ENCODE assay signal across 1 cellular context in the genomic region with DNA sequence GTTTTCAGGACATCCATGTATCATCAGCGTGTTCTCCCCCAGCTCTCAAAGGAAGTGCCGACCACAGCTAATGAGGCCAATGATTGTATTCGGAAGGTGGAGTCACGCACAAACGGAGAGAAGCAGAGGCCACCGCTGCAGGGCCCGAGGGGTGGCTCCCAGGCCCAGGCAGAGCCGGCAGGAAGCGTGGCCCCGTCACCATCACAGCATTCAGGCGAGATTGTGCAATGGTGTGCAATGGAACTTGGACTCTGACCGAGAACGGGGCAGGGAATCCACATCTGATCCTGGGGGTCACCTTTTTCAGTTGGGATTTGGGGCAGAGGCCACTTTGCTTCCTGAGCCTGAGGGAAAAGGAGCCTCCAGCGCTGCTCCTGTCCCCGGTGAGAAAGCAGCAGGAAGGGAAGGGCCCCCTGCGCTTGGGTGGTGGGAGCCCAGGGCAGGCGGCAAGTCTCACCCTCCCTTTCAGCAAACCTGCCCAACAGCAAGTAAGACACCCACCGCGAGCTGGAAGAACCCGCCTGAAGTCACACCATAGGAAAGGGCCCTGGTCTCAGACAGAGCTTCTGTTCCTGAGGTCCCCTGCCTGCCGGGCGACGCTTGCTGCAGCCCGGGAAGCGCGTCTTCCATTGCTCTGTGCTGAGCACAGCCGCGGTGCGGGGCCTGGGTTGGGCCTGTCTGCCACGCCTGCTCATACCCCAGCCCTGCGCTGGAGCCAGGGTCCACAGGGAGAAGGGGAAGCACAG.
TF ChIP-seq lines count a peak whose summit lies in the region.

No MANE protein-coding gene starts in this region.

TF ChIP-seq in HepG2, 621 proteins besides CTCF, POLR2A, EP300 and RAD21 (continued from another document and continues in another):
- TF ChIP-seq, protein P1, sequence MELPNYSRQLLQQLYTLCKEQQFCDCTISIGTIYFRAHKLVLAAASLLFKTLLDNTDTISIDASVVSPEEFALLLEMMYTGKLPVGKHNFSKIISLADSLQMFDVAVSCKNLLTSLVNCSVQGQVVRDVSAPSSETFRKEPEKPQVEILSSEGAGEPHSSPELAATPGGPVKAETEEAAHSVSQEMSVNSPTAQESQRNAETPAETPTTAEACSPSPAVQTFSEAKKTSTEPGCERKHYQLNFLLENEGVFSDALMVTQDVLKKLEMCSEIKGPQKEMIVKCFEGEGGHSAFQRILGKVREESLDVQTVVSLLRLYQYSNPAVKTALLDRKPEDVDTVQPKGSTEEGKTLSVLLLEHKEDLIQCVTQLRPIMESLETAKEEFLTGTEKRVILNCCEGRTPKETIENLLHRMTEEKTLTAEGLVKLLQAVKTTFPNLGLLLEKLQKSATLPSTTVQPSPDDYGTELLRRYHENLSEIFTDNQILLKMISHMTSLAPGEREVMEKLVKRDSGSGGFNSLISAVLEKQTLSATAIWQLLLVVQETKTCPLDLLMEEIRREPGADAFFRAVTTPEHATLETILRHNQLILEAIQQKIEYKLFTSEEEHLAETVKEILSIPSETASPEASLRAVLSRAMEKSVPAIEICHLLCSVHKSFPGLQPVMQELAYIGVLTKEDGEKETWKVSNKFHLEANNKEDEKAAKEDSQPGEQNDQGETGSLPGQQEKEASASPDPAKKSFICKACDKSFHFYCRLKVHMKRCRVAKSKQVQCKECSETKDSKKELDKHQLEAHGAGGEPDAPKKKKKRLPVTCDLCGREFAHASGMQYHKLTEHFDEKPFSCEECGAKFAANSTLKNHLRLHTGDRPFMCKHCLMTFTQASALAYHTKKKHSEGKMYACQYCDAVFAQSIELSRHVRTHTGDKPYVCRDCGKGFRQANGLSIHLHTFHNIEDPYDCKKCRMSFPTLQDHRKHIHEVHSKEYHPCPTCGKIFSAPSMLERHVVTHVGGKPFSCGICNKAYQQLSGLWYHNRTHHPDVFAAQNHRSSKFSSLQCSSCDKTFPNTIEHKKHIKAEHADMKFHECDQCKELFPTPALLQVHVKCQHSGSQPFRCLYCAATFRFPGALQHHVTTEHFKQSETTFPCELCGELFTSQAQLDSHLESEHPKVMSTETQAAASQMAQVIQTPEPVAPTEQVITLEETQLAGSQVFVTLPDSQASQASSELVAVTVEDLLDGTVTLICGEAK (IDR thresholded peaks at IDR 0.05): no peak
- TF ChIP-seq, protein P1 (CRISPR knock-in tag; IDR thresholded peaks at IDR 0.05): peak; percentile 63; the same call in 1 of the 2 replicates
- no peak for TF ChIP-seq TAF15 (IDR thresholded peaks at IDR 0.05; ENCODE audit: low read depth, low read length, poor library complexity, severe bottlenecking)
- TF ChIP-seq, protein P2, sequence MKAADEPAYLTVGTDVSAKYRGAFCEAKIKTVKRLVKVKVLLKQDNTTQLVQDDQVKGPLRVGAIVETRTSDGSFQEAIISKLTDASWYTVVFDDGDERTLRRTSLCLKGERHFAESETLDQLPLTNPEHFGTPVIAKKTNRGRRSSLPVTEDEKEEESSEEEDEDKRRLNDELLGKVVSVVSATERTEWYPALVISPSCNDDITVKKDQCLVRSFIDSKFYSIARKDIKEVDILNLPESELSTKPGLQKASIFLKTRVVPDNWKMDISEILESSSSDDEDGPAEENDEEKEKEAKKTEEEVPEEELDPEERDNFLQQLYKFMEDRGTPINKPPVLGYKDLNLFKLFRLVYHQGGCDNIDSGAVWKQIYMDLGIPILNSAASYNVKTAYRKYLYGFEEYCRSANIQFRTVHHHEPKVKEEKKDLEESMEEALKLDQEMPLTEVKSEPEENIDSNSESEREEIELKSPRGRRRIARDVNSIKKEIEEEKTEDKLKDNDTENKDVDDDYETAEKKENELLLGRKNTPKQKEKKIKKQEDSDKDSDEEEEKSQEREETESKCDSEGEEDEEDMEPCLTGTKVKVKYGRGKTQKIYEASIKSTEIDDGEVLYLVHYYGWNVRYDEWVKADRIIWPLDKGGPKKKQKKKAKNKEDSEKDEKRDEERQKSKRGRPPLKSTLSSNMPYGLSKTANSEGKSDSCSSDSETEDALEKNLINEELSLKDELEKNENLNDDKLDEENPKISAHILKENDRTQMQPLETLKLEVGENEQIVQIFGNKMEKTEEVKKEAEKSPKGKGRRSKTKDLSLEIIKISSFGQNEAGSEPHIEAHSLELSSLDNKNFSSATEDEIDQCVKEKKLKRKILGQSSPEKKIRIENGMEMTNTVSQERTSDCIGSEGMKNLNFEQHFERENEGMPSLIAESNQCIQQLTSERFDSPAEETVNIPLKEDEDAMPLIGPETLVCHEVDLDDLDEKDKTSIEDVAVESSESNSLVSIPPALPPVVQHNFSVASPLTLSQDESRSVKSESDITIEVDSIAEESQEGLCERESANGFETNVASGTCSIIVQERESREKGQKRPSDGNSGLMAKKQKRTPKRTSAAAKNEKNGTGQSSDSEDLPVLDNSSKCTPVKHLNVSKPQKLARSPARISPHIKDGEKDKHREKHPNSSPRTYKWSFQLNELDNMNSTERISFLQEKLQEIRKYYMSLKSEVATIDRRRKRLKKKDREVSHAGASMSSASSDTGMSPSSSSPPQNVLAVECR (CRISPR knock-in tag; IDR thresholded peaks at IDR 0.05; ENCODE audit: borderline replicate concordance): peak; percentile 14; the same call in 1 of the 2 replicates
- TF ChIP-seq GATAD1 (CRISPR knock-in tag; IDR thresholded peaks at IDR 0.05): no peak
- no peak for TF ChIP-seq ZNF772 (CRISPR knock-in tag; IDR thresholded peaks at IDR 0.05)
- TF ChIP-seq SNAPC2 (CRISPR knock-in tag; IDR thresholded peaks at IDR 0.05): no peak
- no peak for TF ChIP-seq WIZ (CRISPR knock-in tag; IDR thresholded peaks at IDR 0.05)
- TF ChIP-seq ZNF878 (CRISPR knock-in tag; IDR thresholded peaks at IDR 0.05): no peak
- TF ChIP-seq CC2D1A (CRISPR knock-in tag; IDR thresholded peaks at IDR 0.05): no peak
- TF ChIP-seq, protein P3, sequence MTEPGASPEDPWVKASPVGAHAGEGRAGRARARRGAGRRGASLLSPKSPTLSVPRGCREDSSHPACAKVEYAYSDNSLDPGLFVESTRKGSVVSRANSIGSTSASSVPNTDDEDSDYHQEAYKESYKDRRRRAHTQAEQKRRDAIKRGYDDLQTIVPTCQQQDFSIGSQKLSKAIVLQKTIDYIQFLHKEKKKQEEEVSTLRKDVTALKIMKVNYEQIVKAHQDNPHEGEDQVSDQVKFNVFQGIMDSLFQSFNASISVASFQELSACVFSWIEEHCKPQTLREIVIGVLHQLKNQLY (CRISPR knock-in tag; IDR thresholded peaks at IDR 0.05): peak; percentile 58; the same call in 1 of the 2 replicates
- TF ChIP-seq ZNF552 (CRISPR knock-in tag; IDR thresholded peaks at IDR 0.05; ENCODE audit: borderline replicate concordance): 0 out of 2 replicates have a peak, but pooled peaks have one; percentile 34
- TF ChIP-seq, protein P4, sequence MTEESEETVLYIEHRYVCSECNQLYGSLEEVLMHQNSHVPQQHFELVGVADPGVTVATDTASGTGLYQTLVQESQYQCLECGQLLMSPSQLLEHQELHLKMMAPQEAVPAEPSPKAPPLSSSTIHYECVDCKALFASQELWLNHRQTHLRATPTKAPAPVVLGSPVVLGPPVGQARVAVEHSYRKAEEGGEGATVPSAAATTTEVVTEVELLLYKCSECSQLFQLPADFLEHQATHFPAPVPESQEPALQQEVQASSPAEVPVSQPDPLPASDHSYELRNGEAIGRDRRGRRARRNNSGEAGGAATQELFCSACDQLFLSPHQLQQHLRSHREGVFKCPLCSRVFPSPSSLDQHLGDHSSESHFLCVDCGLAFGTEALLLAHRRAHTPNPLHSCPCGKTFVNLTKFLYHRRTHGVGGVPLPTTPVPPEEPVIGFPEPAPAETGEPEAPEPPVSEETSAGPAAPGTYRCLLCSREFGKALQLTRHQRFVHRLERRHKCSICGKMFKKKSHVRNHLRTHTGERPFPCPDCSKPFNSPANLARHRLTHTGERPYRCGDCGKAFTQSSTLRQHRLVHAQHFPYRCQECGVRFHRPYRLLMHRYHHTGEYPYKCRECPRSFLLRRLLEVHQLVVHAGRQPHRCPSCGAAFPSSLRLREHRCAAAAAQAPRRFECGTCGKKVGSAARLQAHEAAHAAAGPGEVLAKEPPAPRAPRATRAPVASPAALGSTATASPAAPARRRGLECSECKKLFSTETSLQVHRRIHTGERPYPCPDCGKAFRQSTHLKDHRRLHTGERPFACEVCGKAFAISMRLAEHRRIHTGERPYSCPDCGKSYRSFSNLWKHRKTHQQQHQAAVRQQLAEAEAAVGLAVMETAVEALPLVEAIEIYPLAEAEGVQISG (CRISPR knock-in tag; IDR thresholded peaks at IDR 0.05): peak; percentile 48; the same call in 1 of the 2 replicates
- peak; percentile 57 for TF ChIP-seq FOSL2 (CRISPR knock-in tag; IDR thresholded peaks at IDR 0.05)
- TF ChIP-seq KAT8 (CRISPR knock-in tag; IDR thresholded peaks at IDR 0.05): no peak
- peak in 1 of 2 experiments; percentile 50; a peak in 1 of 4 replicates for TF ChIP-seq NR2F1 (CRISPR knock-in tag; IDR thresholded peaks at IDR 0.05)
- TF ChIP-seq, protein P5, sequence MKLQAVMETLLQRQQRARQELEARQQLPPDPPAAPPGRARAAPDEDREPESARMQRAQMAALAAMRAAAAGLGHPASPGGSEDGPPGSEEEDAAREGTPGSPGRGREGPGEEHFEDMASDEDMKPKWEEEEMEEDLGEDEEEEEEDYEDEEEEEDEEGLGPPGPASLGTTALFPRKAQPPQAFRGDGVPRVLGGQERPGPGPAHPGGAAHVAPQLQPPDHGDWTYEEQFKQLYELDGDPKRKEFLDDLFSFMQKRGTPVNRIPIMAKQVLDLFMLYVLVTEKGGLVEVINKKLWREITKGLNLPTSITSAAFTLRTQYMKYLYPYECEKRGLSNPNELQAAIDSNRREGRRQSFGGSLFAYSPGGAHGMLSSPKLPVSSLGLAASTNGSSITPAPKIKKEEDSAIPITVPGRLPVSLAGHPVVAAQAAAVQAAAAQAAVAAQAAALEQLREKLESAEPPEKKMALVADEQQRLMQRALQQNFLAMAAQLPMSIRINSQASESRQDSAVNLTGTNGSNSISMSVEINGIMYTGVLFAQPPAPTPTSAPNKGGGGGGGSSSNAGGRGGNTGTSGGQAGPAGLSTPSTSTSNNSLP (IDR thresholded peaks at IDR 0.05; ENCODE audit: low read depth, low read length): no peak
- TF ChIP-seq, protein P6, sequence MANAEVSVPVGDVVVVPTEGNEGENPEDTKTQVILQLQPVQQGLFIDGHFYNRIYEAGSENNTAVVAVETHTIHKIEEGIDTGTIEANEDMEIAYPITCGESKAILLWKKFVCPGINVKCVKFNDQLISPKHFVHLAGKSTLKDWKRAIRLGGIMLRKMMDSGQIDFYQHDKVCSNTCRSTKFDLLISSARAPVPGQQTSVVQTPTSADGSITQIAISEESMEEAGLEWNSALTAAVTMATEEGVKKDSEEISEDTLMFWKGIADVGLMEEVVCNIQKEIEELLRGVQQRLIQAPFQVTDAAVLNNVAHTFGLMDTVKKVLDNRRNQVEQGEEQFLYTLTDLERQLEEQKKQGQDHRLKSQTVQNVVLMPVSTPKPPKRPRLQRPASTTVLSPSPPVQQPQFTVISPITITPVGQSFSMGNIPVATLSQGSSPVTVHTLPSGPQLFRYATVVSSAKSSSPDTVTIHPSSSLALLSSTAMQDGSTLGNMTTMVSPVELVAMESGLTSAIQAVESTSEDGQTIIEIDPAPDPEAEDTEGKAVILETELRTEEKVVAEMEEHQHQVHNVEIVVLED (CRISPR knock-in tag; IDR thresholded peaks at IDR 0.05; ENCODE audit: borderline replicate concordance): no peak
- peak; percentile 39; the same call in 1 of the 2 replicates for TF ChIP-seq ZNF264 (CRISPR knock-in tag; IDR thresholded peaks at IDR 0.05)
- no peak for TF ChIP-seq ERF (CRISPR knock-in tag; IDR thresholded peaks at IDR 0.05)
- 0 out of 2 replicates have a peak, but pooled peaks have one; percentile 54 for TF ChIP-seq ZNF598 (CRISPR knock-in tag; IDR thresholded peaks at IDR 0.05; ENCODE audit: borderline replicate concordance)
- 0 out of 2 replicates have a peak, but pooled peaks have one; percentile 28 for TF ChIP-seq PHF8 (CRISPR knock-in tag; IDR thresholded peaks at IDR 0.05)
- TF ChIP-seq ZSCAN31 (CRISPR knock-in tag; IDR thresholded peaks at IDR 0.05; ENCODE audit: low read depth): no peak
- no peak for TF ChIP-seq ZNF17 (CRISPR knock-in tag; IDR thresholded peaks at IDR 0.05)
- no peak for TF ChIP-seq NONO (IDR thresholded peaks at IDR 0.05)
- TF ChIP-seq NONO (CRISPR knock-in tag; conservative IDR thresholded peaks at IDR 0.05): peak; percentile 51; the same call in 1 of the 2 replicates
- TF ChIP-seq, protein P7, sequence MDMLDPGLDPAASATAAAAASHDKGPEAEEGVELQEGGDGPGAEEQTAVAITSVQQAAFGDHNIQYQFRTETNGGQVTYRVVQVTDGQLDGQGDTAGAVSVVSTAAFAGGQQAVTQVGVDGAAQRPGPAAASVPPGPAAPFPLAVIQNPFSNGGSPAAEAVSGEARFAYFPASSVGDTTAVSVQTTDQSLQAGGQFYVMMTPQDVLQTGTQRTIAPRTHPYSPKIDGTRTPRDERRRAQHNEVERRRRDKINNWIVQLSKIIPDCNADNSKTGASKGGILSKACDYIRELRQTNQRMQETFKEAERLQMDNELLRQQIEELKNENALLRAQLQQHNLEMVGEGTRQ (IDR thresholded peaks at IDR 0.05; ENCODE audit: low read depth, low read length): no peak
- TF ChIP-seq, protein P7 (CRISPR knock-in tag; IDR thresholded peaks at IDR 0.05; ENCODE audit: borderline replicate concordance): no peak
- no peak for TF ChIP-seq ZSCAN20 (CRISPR knock-in tag; IDR thresholded peaks at IDR 0.05; ENCODE audit: borderline replicate concordance)
